Comparison of ENCODE assay signal across 11 cellular contexts in the genomic region with DNA sequence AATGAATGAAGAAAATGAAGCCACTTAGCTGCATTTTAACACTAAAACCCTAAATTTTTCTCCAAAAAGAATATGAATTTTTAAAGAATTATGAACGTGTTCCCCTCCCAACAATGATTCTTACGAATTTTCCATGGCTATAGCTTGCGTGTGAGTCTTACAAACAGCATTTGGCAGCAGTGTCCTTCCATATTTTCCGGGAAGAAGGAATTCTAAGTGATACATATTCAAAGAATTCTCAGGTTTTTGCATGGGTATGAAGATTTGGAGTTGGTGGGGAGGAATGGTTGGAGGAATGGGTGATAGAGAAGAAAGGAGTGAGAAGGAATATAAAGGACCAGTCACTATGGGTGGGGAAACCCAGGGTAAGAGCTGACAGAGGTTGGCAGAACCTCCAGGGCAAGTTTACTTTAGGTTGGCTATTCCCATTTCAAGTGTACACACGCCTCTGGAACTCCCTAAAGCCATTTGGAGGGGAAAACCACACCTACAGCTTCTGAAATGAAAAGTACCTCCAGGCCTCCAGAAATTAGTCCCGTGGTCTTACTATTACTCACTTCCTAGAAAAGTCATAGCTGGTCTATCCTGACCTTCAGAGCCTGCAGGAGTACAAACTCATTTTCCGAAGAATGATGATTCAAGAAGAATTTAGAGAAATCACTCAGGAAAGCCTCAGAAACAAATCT.
DNase-seq lines count a peak whose midpoint lies in the region; ATAC-seq and TF ChIP-seq lines count a peak whose summit lies in the region.
"Had no signal": no experiment of that assay in that cellular context is flagged by ENCODE, and none has a peak within 500 bp of the region (broad histone marks: within the 10 kb centered on the region; RNA-seq: fewer than 3 reads in every experiment).

No MANE protein-coding gene starts in this region.

- peak overlapping the region; percentile 85 for H3K27ac ChIP-seq in AG04450 (ENCODE audit: low read depth, low read length)

- ATAC-seq in GM21529 (IDR thresholded peaks at IDR 0.05; ENCODE audit: unreplicated experiment) (peak; percentile 58), left cardiac atrium (no peak)

- H3K4me3 ChIP-seq in AG04450 (ENCODE audit: low read depth, low read length): no peak overlapping the region

- CTCF ChIA-PET in AG04450 (lab: Charles Lee): no interaction called here

- intact Hi-C loops in left cardiac atrium (cut with DNase I): no loop called here

- POLR2A ChIA-PET in AG04450 (lab: Yijun Ruan, JAX): interaction anchor here (1.1 to 3.3 kb wide), 5 partner anchors 47 to 149 kb away, joined by 3 to 18 read pairs (median 3); no protein-coding TSS in a partner anchor

- no peaks in the 10 kb centered on the region for H3K27me3 ChIP-seq in AG04450 (ENCODE audit: control insufficient read depth, insufficient read depth, low read length)

- DNase-seq in AG04450 (ENCODE audit: low read depth, low spot score): no peak
- peak; percentile 31 to 39 for DNase-seq in activated T-cell treated with anti-CD3 and anti-CD28 coated beads, Interleukin-2, amount 50 U/mL, for 48 hours
- DNase-seq in glomerular visceral epithelial cell (ENCODE audit: extremely low spot score): peak; percentile 23
- no peak for DNase-seq in NCI-H2171 treated with DMSO at 0.1 percent for 48 hours (lab: John Stamatoyannopoulos, UW)
- no peak for DNase-seq in left cardiac atrium
- no peak for DNase-seq in kidney glomerular epithelial cell (lab: John Stamatoyannopoulos, UW)
- DNase-seq in NCI-H1436 (lab: John Stamatoyannopoulos, UW): no peak
- DNase-seq: activated CD4-positive, alpha-beta T cell treated with anti-CD3 and anti-CD28 coated beads for 1 hour; naive B cell; NCI-H748 treated with DMSO at 0.1 percent for 48 hours had no signal

- no peak for TF ChIP-seq CTCF in AG04450 (IDR thresholded peaks at IDR 0.05; ENCODE audit: low read depth, low read length)

- no peaks in the 10 kb centered on the region for H3K9me3 ChIP-seq in AG04450 (ENCODE audit: control insufficient read depth, insufficient read depth, low read length)

Comparison
In these comparisons a context has a peak if more than half of its experiments do, and no peak if none do; other contexts are left out.
1. DNase-seq: peak in activated T-cell treated with anti-CD3 and anti-CD28 coated beads, Interleukin-2, amount 50 U/mL, for 48 hours (2 of 2) and glomerular visceral epithelial cell (single experiment); none in AG04450 (single experiment), NCI-H2171 treated with DMSO at 0.1 percent for 48 hours (single experiment), left cardiac atrium (single experiment), kidney glomerular epithelial cell (single experiment) and NCI-H1436 (single experiment).